18 cellular contexts compared by ENCODE assay signal in the genomic region with DNA sequence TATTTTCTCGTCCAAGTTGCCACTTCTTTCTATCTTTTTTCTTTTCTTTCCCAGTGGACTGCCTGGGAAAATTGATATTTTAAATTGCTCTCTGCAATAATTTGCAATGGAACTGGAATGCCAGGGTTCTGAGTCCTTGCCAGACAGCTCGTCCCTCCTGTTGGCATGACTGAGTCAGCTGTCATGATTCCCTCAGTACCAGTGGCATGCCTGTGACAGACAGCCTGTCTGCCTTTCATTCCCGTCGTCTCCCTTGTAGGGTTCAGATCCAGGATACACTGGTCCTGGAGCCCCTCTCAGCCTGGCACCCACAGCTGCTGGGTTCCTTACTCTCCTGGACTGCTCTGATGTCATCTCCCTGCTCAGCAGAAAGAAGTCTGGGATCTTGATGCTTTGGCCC.
"Had no signal": no experiment of that assay in that cellular context is flagged by ENCODE, and none has a peak within 500 bp of the region (broad histone marks: within the 10 kb centered on the region; RNA-seq: fewer than 3 reads in every experiment).

No MANE protein-coding gene starts in this region.

- H3K27me3 Mint-ChIP-seq: activated naive CD4-positive, alpha-beta T cell treated with anti-CD3 and anti-CD28 coated beads, Interleukin-2, amount 10 ng/mL, durations not matched to agents 7 days and 5 days; stimulated activated naive B cell treated with anti-CD40 and anti-IgM and Interleukin-4, amounts not matched to agents 10 μg/mL and 1 μg/mL and 100 μg/mL, for 72 hours; type B pancreatic cell had no signal

- H3K27ac Mint-ChIP-seq: activated naive CD4-positive, alpha-beta T cell treated with anti-CD3 and anti-CD28 coated beads, Interleukin-2, amount 10 ng/mL, durations not matched to agents 7 days and 5 days; nephron; type B pancreatic cell had no signal

- H3K4me3 Mint-ChIP-seq: activated naive CD4-positive, alpha-beta T cell treated with anti-CD3 and anti-CD28 coated beads, Interleukin-2, amount 10 ng/mL, durations not matched to agents 7 days and 5 days; nephron; stimulated activated naive B cell treated with anti-CD40 and anti-IgM and Interleukin-4, amounts not matched to agents 10 μg/mL and 1 μg/mL and 100 μg/mL, for 72 hours; type B pancreatic cell had no signal

- H3K9me3 Mint-ChIP-seq: activated naive CD4-positive, alpha-beta T cell treated with anti-CD3 and anti-CD28 coated beads, Interleukin-2, amount 10 ng/mL, durations not matched to agents 7 days and 5 days; nephron; stimulated activated naive B cell treated with anti-CD40 and anti-IgM and Interleukin-4, amounts not matched to agents 10 μg/mL and 1 μg/mL and 100 μg/mL, for 72 hours; type B pancreatic cell had no signal

- H3K4me1 ChIP-seq: left ventricle myocardium inferior, testis, vagina had no signal

- DNase-seq: activated CD4-positive, alpha-beta T cell treated with anti-CD3 and anti-CD28 coated beads for 1 hour; activated effector memory CD4-positive, alpha-beta T cell treated with Interleukin-2 at 50 U/mL for 16 hours; activated naive CD4-positive, alpha-beta T cell treated with anti-CD3 and anti-CD28 coated beads, Interleukin-2, amount 10 ng/mL, durations not matched to agents 7 days and 5 days; activated T-cell treated with anti-CD3 and anti-CD28 coated beads, Interleukin-2, amount 50 U/mL, for 48 hours; aorta; central memory CD4-positive, alpha-beta T cell; effector CD8-positive, alpha-beta T cell; foreskin melanocyte; left ventricle myocardium inferior; stimulated activated CD4-positive, alpha-beta T cell treated with anti-CD3 and anti-CD28 coated beads, Interleukin-15, amount 100 ng/mL, for 24 hours; stimulated activated naive B cell treated with anti-CD40 and anti-IgM and Interleukin-4, amounts not matched to agents 10 μg/mL and 1 μg/mL and 100 μg/mL, for 72 hours; T-helper 9 cell; testis had no signal

- H3K9me3 ChIP-seq: testis, vagina had no signal

- H3K4me1 Mint-ChIP-seq: activated naive CD4-positive, alpha-beta T cell treated with anti-CD3 and anti-CD28 coated beads, Interleukin-2, amount 10 ng/mL, durations not matched to agents 7 days and 5 days; nephron had no signal

- H3K27ac ChIP-seq: left ventricle myocardium inferior, testis, vagina had no signal

- ATAC-seq: sciatic nerve; stimulated activated naive B cell treated with anti-CD40 and anti-IgM and Interleukin-4, amounts not matched to agents 10 μg/mL and 1 μg/mL and 100 μg/mL, for 72 hours had no signal

- H3K27me3 ChIP-seq: testis, vagina had no signal

- H3K4me2 ChIP-seq: smooth muscle cell had no signal

- H3K4me3 ChIP-seq: left ventricle myocardium inferior, smooth muscle cell, testis, vagina had no signal
